1 cellular context compared by ENCODE assay signal in the genomic region with DNA sequence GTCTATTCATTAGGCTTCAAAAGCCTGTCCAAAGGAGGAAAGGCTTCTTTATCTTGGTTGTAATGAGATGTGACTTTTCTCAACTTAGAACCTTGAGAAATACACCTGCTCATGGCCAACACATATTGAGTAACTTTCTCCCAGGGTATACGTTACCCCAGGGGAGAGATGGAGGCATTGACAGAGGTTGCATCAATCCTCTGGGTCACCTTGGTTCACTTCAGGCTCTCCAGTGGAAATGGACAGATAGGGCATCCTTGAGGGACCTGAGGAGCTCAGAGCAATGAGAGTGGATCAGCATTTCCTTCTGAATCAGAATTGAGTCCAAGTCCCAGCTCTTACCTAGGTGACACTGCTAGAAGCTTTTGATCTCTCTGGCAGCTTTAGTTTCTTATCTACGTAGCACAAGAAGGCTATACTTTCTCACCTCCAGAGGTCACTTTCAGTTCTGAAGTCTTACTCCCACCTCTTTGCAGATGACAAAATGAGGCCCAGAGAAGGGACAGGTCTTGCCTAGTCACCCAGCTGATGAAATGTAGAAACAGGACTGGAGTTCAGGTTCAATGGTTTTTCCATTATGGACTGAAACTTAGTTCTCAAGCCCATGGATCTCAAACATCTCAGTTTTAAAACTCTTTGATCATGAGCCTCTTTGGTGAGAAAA.
TF ChIP-seq lines count a peak whose summit lies in the region.

No MANE protein-coding gene starts in this region.

TF ChIP-seq in GM23338, 12 proteins besides CTCF, POLR2A, EP300 and RAD21 (continued from another document):
- TF ChIP-seq, protein P1, sequence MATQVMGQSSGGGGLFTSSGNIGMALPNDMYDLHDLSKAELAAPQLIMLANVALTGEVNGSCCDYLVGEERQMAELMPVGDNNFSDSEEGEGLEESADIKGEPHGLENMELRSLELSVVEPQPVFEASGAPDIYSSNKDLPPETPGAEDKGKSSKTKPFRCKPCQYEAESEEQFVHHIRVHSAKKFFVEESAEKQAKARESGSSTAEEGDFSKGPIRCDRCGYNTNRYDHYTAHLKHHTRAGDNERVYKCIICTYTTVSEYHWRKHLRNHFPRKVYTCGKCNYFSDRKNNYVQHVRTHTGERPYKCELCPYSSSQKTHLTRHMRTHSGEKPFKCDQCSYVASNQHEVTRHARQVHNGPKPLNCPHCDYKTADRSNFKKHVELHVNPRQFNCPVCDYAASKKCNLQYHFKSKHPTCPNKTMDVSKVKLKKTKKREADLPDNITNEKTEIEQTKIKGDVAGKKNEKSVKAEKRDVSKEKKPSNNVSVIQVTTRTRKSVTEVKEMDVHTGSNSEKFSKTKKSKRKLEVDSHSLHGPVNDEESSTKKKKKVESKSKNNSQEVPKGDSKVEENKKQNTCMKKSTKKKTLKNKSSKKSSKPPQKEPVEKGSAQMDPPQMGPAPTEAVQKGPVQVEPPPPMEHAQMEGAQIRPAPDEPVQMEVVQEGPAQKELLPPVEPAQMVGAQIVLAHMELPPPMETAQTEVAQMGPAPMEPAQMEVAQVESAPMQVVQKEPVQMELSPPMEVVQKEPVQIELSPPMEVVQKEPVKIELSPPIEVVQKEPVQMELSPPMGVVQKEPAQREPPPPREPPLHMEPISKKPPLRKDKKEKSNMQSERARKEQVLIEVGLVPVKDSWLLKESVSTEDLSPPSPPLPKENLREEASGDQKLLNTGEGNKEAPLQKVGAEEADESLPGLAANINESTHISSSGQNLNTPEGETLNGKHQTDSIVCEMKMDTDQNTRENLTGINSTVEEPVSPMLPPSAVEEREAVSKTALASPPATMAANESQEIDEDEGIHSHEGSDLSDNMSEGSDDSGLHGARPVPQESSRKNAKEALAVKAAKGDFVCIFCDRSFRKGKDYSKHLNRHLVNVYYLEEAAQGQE (IDR thresholded peaks at IDR 0.05; ENCODE audit: unreplicated experiment) = no peak
- TF ChIP-seq CREB1 (CRISPR knock-in tag; IDR thresholded peaks at IDR 0.05; ENCODE audit: low read depth) = no peak
- TF ChIP-seq, protein P2, sequence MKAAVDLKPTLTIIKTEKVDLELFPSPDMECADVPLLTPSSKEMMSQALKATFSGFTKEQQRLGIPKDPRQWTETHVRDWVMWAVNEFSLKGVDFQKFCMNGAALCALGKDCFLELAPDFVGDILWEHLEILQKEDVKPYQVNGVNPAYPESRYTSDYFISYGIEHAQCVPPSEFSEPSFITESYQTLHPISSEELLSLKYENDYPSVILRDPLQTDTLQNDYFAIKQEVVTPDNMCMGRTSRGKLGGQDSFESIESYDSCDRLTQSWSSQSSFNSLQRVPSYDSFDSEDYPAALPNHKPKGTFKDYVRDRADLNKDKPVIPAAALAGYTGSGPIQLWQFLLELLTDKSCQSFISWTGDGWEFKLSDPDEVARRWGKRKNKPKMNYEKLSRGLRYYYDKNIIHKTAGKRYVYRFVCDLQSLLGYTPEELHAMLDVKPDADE (IDR thresholded peaks at IDR 0.05) = no peak
- TF ChIP-seq ZNF331 (CRISPR knock-in tag; IDR thresholded peaks at IDR 0.05; ENCODE audit: low read depth) = no peak
